14 cellular contexts compared by ENCODE assay signal in genomic region chr7:35520810-35521059, GRCh38.
DNase-seq lines count a peak whose midpoint lies in the region; ATAC-seq and TF ChIP-seq lines count a peak whose summit lies in the region.
"Had no signal": no experiment of that assay in that cellular context is flagged by ENCODE, and none has a peak within 500 bp of the region (broad histone marks: within the 10 kb centered on the region; RNA-seq: fewer than 3 reads in every experiment).

No MANE protein-coding gene starts in this region.

- in situ Hi-C loops in Panc1 (cut with HindIII; ENCODE audit: low pct_unique_long_range_greater_than_20kb, low sequenced_read_pairs): no loop called here

- H3K27ac Mint-ChIP-seq in type B pancreatic cell: no peak overlapping the region
- H3K27ac Mint-ChIP-seq: GM23338, H9, HFFc6 had no signal

- no peak for TF ChIP-seq CTCF in Panc1 (IDR thresholded peaks at IDR 0.05)
- TF ChIP-seq CTCF in retinal pigment epithelial cell (conservative IDR thresholded peaks at IDR 0.05; ENCODE audit: low read depth, low read length): peak; percentile 2
- TF ChIP-seq CTCF in type B pancreatic cell (conservative IDR thresholded peaks at IDR 0.05): no peak

- no peaks in the 10 kb centered on the region for H3K36me3 ChIP-seq in Panc1 (ENCODE audit: control insufficient read depth, insufficient read depth, low read length)

- H3K27me3 ChIP-seq in right cardiac atrium (ENCODE audit: control insufficient read depth, insufficient read depth): no peaks in the 10 kb centered on the region
- H3K27me3 ChIP-seq in Panc1 (ENCODE audit: control insufficient read depth, insufficient read depth, low read length): peaks cover 35% of the 10 kb centered on the region

- H3K4me1 ChIP-seq in right cardiac atrium (ENCODE audit: control insufficient read depth, insufficient read depth, low read length) (peaks cover 2% of the 10 kb centered on the region), Panc1 (ENCODE audit: control insufficient read depth, insufficient read depth, low read length) (no peaks in the 10 kb centered on the region)
- H3K4me1 ChIP-seq: Caco-2 had no signal

- intact Hi-C loops in right cardiac atrium (cut with DNase I) (loop anchor here in 1 of 4 donors (5.0 kb wide), 1 partner anchor 98 kb away; no protein-coding TSS in a partner anchor), left ventricle myocardium superior (cut with micrococcal nuclease) (loop anchor here (5.0 kb wide), 1 partner anchor 98 kb away; no protein-coding TSS in a partner anchor), Panc1 (cut with micrococcal nuclease; ENCODE audit: unreplicated experiment) (loop anchor here (1.0 to 5.0 kb wide), 2 partner anchors 95 to 328 kb away; no protein-coding TSS in a partner anchor)

- WGBS in right cardiac atrium: 20% methylated on average over 1 of the region's 1 CpG

- H3K4me3 ChIP-seq in right cardiac atrium (ENCODE audit: low read length) (no peak overlapping the region), Panc1 (ENCODE audit: low read depth in 2 of 2, low read length in 2 of 2) (no peak overlapping the region), retinal pigment epithelial cell (ENCODE audit: low read length) (no peak overlapping the region)
- H3K4me3 ChIP-seq: GM12878, GM23338 had no signal

- peaks cover 8% of the 10 kb centered on the region for H3K4me1 Mint-ChIP-seq in type B pancreatic cell (ENCODE audit: unreplicated experiment)
- H3K4me1 Mint-ChIP-seq: GM23338 had no signal

- POLR2A ChIA-PET in Panc1 (lab: Charles Lee): no interaction called here

- ATAC-seq in right cardiac atrium (peak in 1 of 2 donors; percentile 41), left ventricle myocardium superior (no peak), HG03432 (IDR thresholded peaks at IDR 0.05; ENCODE audit: unreplicated experiment) (peak; percentile 19), Panc1 (peak; percentile 62), GM19023 (IDR thresholded peaks at IDR 0.05; ENCODE audit: unreplicated experiment) (no peak)

- no peaks in the 10 kb centered on the region for H3K9me3 ChIP-seq in right cardiac atrium (ENCODE audit: control insufficient read depth, low read length)
- H3K9me3 ChIP-seq in Panc1 (ENCODE audit: control insufficient read depth, insufficient read depth, low read depth, low read length): no peaks in the 10 kb centered on the region
- H3K9me3 ChIP-seq: Caco-2 had no signal

- no peak overlapping the region for H3K4me3 Mint-ChIP-seq in type B pancreatic cell
- H3K4me3 Mint-ChIP-seq: GM23338, H9, HFFc6 had no signal

- no peaks in the 10 kb centered on the region for H3K36me3 Mint-ChIP-seq in type B pancreatic cell
- H3K36me3 Mint-ChIP-seq: CD4-positive, alpha-beta memory T cell had no signal

- BruUV-seq in Panc1 (replicated peaks; lab: Mats Ljungman, UMichigan): no TSS peak

- peaks cover 46% of the 10 kb centered on the region for H3K27me3 Mint-ChIP-seq in type B pancreatic cell

- H3K27ac ChIP-seq in right cardiac atrium (ENCODE audit: low read length): peak overlapping the region; percentile 24
- no peak overlapping the region for H3K27ac ChIP-seq in Panc1 (ENCODE audit: low read length)

- no peak for DNase-seq in right cardiac atrium
- DNase-seq in left ventricle myocardium superior: no peak
- no peak for DNase-seq in Panc1 (ENCODE audit: low read depth, low spot score)
- no peak for DNase-seq in retinal pigment epithelial cell (ENCODE audit: low read depth)
- no peak for DNase-seq in activated CD8-positive, alpha-beta memory T cell treated with anti-CD3 and anti-CD28 coated beads, Interleukin-2, amount 50 U/mL, for 4 hours
- no peak for DNase-seq in type B pancreatic cell (ENCODE audit: extremely low spot score, unreplicated experiment)

- no peaks in the 10 kb centered on the region for H3K9me3 Mint-ChIP-seq in type B pancreatic cell
- H3K9me3 Mint-ChIP-seq: CD4-positive, alpha-beta memory T cell; GM23338; H9; HFFc6 had no signal

- CTCF ChIA-PET in Panc1 (lab: Charles Lee): interaction anchor here (0.6 to 1.4 kb wide), 5 partner anchors 15 to 103 kb away, joined by 3 to 13 read pairs (median 3); no protein-coding TSS in a partner anchor

Comparison
In these comparisons a context has a peak if more than half of its experiments do, and no peak if none do; other contexts are left out.
1. ATAC-seq: peak in HG03432 (single experiment) and Panc1 (single experiment); none in left ventricle myocardium superior (single experiment) and GM19023 (single experiment).